Comparison of ENCODE assay signal across 30 cellular contexts in the genomic region with DNA sequence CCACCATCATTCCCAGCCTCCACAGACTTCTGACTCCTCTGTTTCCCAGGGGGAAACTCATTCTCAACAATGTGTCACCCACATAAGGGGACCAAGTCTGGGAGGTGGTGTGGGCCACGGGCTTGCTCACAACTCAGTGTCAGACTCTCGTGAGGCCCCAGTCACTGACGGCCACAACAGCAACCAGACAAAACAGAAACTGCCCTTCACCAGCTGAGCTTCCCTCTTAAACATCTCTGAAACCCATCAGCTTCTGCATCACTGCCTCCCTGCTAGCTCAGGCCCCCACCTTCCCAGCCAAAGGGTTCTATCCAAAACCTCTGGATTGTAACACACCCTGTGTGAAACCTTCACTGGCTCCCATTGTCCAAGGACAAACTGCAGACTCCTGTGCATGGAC.
"Had no signal": no experiment of that assay in that cellular context is flagged by ENCODE, and none has a peak within 500 bp of the region (broad histone marks: within the 10 kb centered on the region; RNA-seq: fewer than 3 reads in every experiment).

No MANE protein-coding gene starts in this region.

- H3K4me1 ChIP-seq: ascending aorta, breast epithelium, colonic mucosa had no signal

- H3K9me3 ChIP-seq: ascending aorta, breast epithelium, colonic mucosa had no signal

- H3K4me3 ChIP-seq: ascending aorta, breast epithelium, cardiac muscle cell, colonic mucosa had no signal

- H3K36me3 ChIP-seq: ascending aorta, breast epithelium, cardiac muscle cell, colonic mucosa, WERI-Rb-1 had no signal

- H3K27me3 ChIP-seq: ascending aorta, breast epithelium, cardiac muscle cell, colonic mucosa had no signal

- FAIRE-seq: endometrium, endothelial cell of umbilical vein, frontal cortex had no signal

- DNase-seq: activated B cell treated with CpG ODN at 0.5 μM for 24 hours; activated CD4-positive, alpha-beta memory T cell treated with anti-CD3 and anti-CD28 coated beads for 36 hours; activated CD4-positive, alpha-beta T cell treated with anti-CD3 and anti-CD28 coated beads, Interleukin-2, amount 10 ng/mL, durations not matched to agents 24 days and 14 days; activated CD8-positive, alpha-beta memory T cell treated with anti-CD3 and anti-CD28 coated beads, Interleukin-2, amount 10 ng/mL, durations not matched to agents 7 days and 5 days; activated CD8-positive, alpha-beta memory T cell treated with anti-CD3 and anti-CD28 coated beads, Interleukin-2, amount 50 U/mL, for 4 hours; activated CD8-positive, alpha-beta T cell treated with anti-CD3 and anti-CD28 coated beads, Interleukin-2, amount 10 ng/mL, durations not matched to agents 7 days and 5 days; activated gamma-delta T cell; activated naive CD4-positive, alpha-beta T cell; activated naive CD4-positive, alpha-beta T cell treated with anti-CD3 and anti-CD28 coated beads, Interleukin-2, amount 10 ng/mL, durations not matched to agents 7 days and 5 days; activated naive CD8-positive, alpha-beta T cell treated with anti-CD3 and anti-CD28 coated beads, Interleukin-2, amount 10 ng/mL, durations not matched to agents 7 days and 5 days; activated T-cell treated with anti-CD3 and anti-CD28 coated beads, Interleukin-2, amount 50 U/mL, for 1 hour; activated T-cell treated with anti-CD3 and anti-CD28 coated beads, Interleukin-2, amount 50 U/mL, for 48 hours; central memory CD4-positive, alpha-beta T cell; cerebellar nuclear complex; colonic mucosa; effector CD8-positive, alpha-beta T cell; foreskin fibroblast; T-helper 1 cell; T-helper 17 cell; T1000; WERI-Rb-1 had no signal

- H3K27ac ChIP-seq: ascending aorta, breast epithelium, cardiac muscle cell, colonic mucosa, epithelial cell of prostate, WERI-Rb-1 had no signal

- ATAC-seq: activated CD4-positive, CD25-positive, alpha-beta regulatory T cell treated with anti-CD3 and anti-CD28 coated beads, Interleukin-2, amount 50 U/mL, for 24 hours; activated CD8-positive, alpha-beta memory T cell treated with anti-CD3 and anti-CD28 coated beads, Interleukin-2, amount 10 ng/mL, durations not matched to agents 7 days and 5 days; activated CD8-positive, alpha-beta T cell treated with anti-CD3 and anti-CD28 coated beads, Interleukin-2, amount 10 ng/mL, durations not matched to agents 7 days and 5 days; activated naive CD4-positive, alpha-beta T cell treated with anti-CD3 and anti-CD28 coated beads, Interleukin-2, amount 50 U/mL, for 72 hours; T-helper 17 cell had no signal
